ENCODE assay signal across 27 cellular contexts in genomic region chr12:90166671-90167070, GRCh38.
"Had no signal": no experiment of that assay in that cellular context is flagged by ENCODE, and none has a peak within 500 bp of the region (broad histone marks: within the 10 kb centered on the region; RNA-seq: fewer than 3 reads in every experiment).

No MANE protein-coding gene starts in this region.

- H3K36me3 ChIP-seq: gastroesophageal sphincter, heart left ventricle, lower lobe of right lung, ovary, spleen, thoracic aorta, tibial nerve, upper lobe of right lung, uterus had no signal

- H3K36me3 Mint-ChIP-seq: memory B cell, natural killer cell had no signal

- H3K4me1 Mint-ChIP-seq: natural killer cell had no signal

- DNase-seq: dorsolateral prefrontal cortex; effector CD4-positive, alpha-beta T cell; foreskin fibroblast; heart left ventricle; hippocampal formation; islet precursor cell; left ventricle myocardium superior; lower lobe of right lung; natural killer cell; occipital lobe; ovary; posterior cingulate gyrus; psoas muscle; right cardiac atrium; spleen; stimulated activated CD4-positive, alpha-beta T cell treated with anti-CD3 and anti-CD28 coated beads, Interleukin-4, amount 100 ng/mL, for 4 hours; upper lobe of right lung; uterus had no signal

- H3K4me3 ChIP-seq: dorsolateral prefrontal cortex, gastroesophageal sphincter, heart left ventricle, lower lobe of right lung, ovary, psoas muscle, skin epidermis, spleen, thoracic aorta, tibial nerve, upper lobe of right lung, uterus had no signal

- H3K27ac Mint-ChIP-seq: memory B cell; natural killer cell; stimulated activated memory B cell treated with anti-CD40 and anti-IgM and Interleukin-4, amounts not matched to agents 10 μg/mL and 1 μg/mL and 100 μg/mL, for 72 hours; stimulated activated naive CD8-positive, alpha-beta T cell treated with anti-CD3 and anti-CD28 coated beads, Interleukin-15, Interleukin-2, amounts not matched to agents 100 ng/mL and 50 ng/mL, for 24 hours had no signal

- H3K9me3 Mint-ChIP-seq: stimulated activated naive CD8-positive, alpha-beta T cell treated with anti-CD3 and anti-CD28 coated beads, Interleukin-15, Interleukin-2, amounts not matched to agents 100 ng/mL and 50 ng/mL, for 24 hours had no signal

- FAIRE-seq: colon had no signal

- H3K4me1 ChIP-seq: gastroesophageal sphincter, heart left ventricle, lower lobe of right lung, psoas muscle, spleen, tibial nerve, upper lobe of right lung, uterus had no signal

- H3K27me3 Mint-ChIP-seq: memory B cell; stimulated activated memory B cell treated with anti-CD40 and anti-IgM and Interleukin-4, amounts not matched to agents 10 μg/mL and 1 μg/mL and 100 μg/mL, for 72 hours had no signal

- H3K27ac ChIP-seq: epithelial cell of prostate, gastroesophageal sphincter, heart left ventricle, lower lobe of right lung, ovary, psoas muscle, spleen, thoracic aorta, tibial nerve, upper lobe of right lung, uterus had no signal

- H3K9me3 ChIP-seq: gastroesophageal sphincter, lower lobe of right lung, ovary, psoas muscle, thoracic aorta, upper lobe of right lung, uterus had no signal

- H3K4me3 Mint-ChIP-seq: memory B cell; natural killer cell; stimulated activated memory B cell treated with anti-CD40 and anti-IgM and Interleukin-4, amounts not matched to agents 10 μg/mL and 1 μg/mL and 100 μg/mL, for 72 hours; stimulated activated naive CD8-positive, alpha-beta T cell treated with anti-CD3 and anti-CD28 coated beads, Interleukin-15, Interleukin-2, amounts not matched to agents 100 ng/mL and 50 ng/mL, for 24 hours had no signal

- H3K27me3 ChIP-seq: dorsolateral prefrontal cortex, gastroesophageal sphincter, heart left ventricle, ovary, spleen, tibial nerve, upper lobe of right lung, uterus had no signal
